Comparison of ENCODE assay signal across 8 cellular contexts in genomic region chr9:83622814-83623633, GRCh38. TPM values are rescaled to one million over a fixed set of nuclear protein-coding genes. Genes with fewer than 3 reads are reported as not detected.
DNase-seq lines count a peak whose midpoint lies in the region; ATAC-seq and TF ChIP-seq lines count a peak whose summit lies in the region.

Gene IDNK (plus strand): TSS chr9:83623143. CDS start chr9:83623172, 29 bp downstream.

- H2AFZ ChIP-seq in DND-41 (ENCODE audit: low read depth, low read length), result peak within 1 kb of the TSS; percentile 86

- H3K4me3 ChIP-seq in DND-41 (ENCODE audit: low read depth in 1 of 2, low read length in 2 of 2) (peak within 1 kb of the TSS; percentile 69 to 79), HUES64 (ENCODE audit: low read length) (peak within 1 kb of the TSS; percentile 81), SJSA1 (peak within 1 kb of the TSS; percentile 76), ovary (peak within 1 kb of the TSS; percentile 77), transverse colon (peak within 1 kb of the TSS; percentile 63 to 82 (median 76))

- TF ChIP-seq EP300 in ovary (IDR thresholded peaks at IDR 0.05) (no peak), transverse colon (IDR thresholded peaks at IDR 0.05; ENCODE audit: low read depth) (no peak)

- H3K27me3 ChIP-seq in DND-41 (ENCODE audit: insufficient read depth, low read length, poor library complexity), result no peaks in the 10 kb centered on the region
- no peaks in the 10 kb centered on the region for H3K27me3 ChIP-seq in HUES64 (ENCODE audit: insufficient read depth, low read length)
- H3K27me3 ChIP-seq in SJSA1 (replicated peaks), result no peaks in the 10 kb centered on the region
- no peaks in the 10 kb centered on the region for H3K27me3 ChIP-seq in ovary
- H3K27me3 ChIP-seq in transverse colon, result no peaks in the 10 kb centered on the region

- H3K4me2 ChIP-seq in DND-41 (ENCODE audit: insufficient read depth, low read length), result peak within 1 kb of the TSS; percentile 76

- in situ Hi-C loops in transverse colon (cut with MboI; ENCODE audit: low pct_ligation_motif_present in 1 of 4, low pct_unique_long_range_greater_than_20kb in 1 of 4, low sequenced_read_pairs in 3 of 4), result loop anchor here in 3 of 4 donors (10.0 to 25.0 kb wide), 3 partner anchors 289 to 689 kb away; partner anchors contain the start of gene KIF27 (in 2 of the 3)

- H3K4me1 Mint-ChIP-seq in activated naive CD4-positive, alpha-beta T cell treated with anti-CD3 and anti-CD28 coated beads, Interleukin-2, amount 50 U/mL, for 24 hours, result peaks cover 30% of the 10 kb centered on the region
- peaks cover 5% of the 10 kb centered on the region for H3K4me1 Mint-ChIP-seq in glutamatergic neuron (ENCODE audit: low read depth, unreplicated experiment)

- under 1% methylated on average over 89 of the region's 89 CpGs for WGBS in HUES64
- WGBS in ovary, 3 donors, result 0 to 1% (median 0%) methylated on average over 77 to 89 of the region's 89 CpGs
- 0 to 1% methylated on average over 1 to 42 of the region's 89 CpGs for WGBS in transverse colon (ENCODE audit: low coverage in 1 of 2), 2 donors

- no peaks in the 10 kb centered on the region; the same call in 1 of the 2 replicates for H3K79me2 ChIP-seq in DND-41 (ENCODE audit: insufficient read depth, low read length)

- H3K9ac ChIP-seq in DND-41 (ENCODE audit: low read depth, low read length) (peak within 1 kb of the TSS; percentile 93), HUES64 (ENCODE audit: low read depth, low read length) (peak within 1 kb of the TSS; percentile 73)

- H3K27ac Mint-ChIP-seq in activated naive CD4-positive, alpha-beta T cell treated with anti-CD3 and anti-CD28 coated beads, Interleukin-2, amount 50 U/mL, for 24 hours, result peak within 1 kb of the TSS; percentile 99
- H3K27ac Mint-ChIP-seq in glutamatergic neuron (ENCODE audit: unreplicated experiment), result peak within 1 kb of the TSS; percentile 98

- peak; percentile 73 for DNase-seq in DND-41
- DNase-seq in SJSA1 (ENCODE audit: low read depth in 1 of 2, low spot score in 2 of 2), result peak; percentile 59 to 68
- DNase-seq in glutamatergic neuron, result peak; percentile 82
- DNase-seq in ovary, result peak; percentile 64 to 77 (median 72)
- peak; percentile 79 for DNase-seq in transverse colon

- no peaks in the 10 kb centered on the region for H3K36me3 Mint-ChIP-seq in activated naive CD4-positive, alpha-beta T cell treated with anti-CD3 and anti-CD28 coated beads, Interleukin-2, amount 50 U/mL, for 24 hours
- H3K36me3 Mint-ChIP-seq in glutamatergic neuron (ENCODE audit: unreplicated experiment), result no peaks in the 10 kb centered on the region

- H3K9me3 Mint-ChIP-seq in activated naive CD4-positive, alpha-beta T cell treated with anti-CD3 and anti-CD28 coated beads, Interleukin-2, amount 50 U/mL, for 24 hours, result no peaks in the 10 kb centered on the region
- peaks cover 1% of the 10 kb centered on the region for H3K9me3 Mint-ChIP-seq in glutamatergic neuron (ENCODE audit: unreplicated experiment)

- H4K20me1 ChIP-seq in DND-41 (ENCODE audit: insufficient read depth, low read length), result no peaks in the 10 kb centered on the region

- no peaks in the 10 kb centered on the region for H3K27me3 Mint-ChIP-seq in activated naive CD4-positive, alpha-beta T cell treated with anti-CD3 and anti-CD28 coated beads, Interleukin-2, amount 50 U/mL, for 24 hours
- peaks cover 10% of the 10 kb centered on the region for H3K27me3 Mint-ChIP-seq in glutamatergic neuron (ENCODE audit: unreplicated experiment)

- no peak for TF ChIP-seq CTCF in DND-41 (IDR thresholded peaks at IDR 0.05; ENCODE audit: borderline replicate concordance, extremely low read depth, low read length, poor library complexity, severe bottlenecking)
- TF ChIP-seq CTCF in glutamatergic neuron (IDR thresholded peaks at IDR 0.05; ENCODE audit: partially characterized antibody, unreplicated experiment), result no peak
- no peak for TF ChIP-seq CTCF in ovary (IDR thresholded peaks at IDR 0.05)
- no peak for TF ChIP-seq CTCF in transverse colon (IDR thresholded peaks at IDR 0.05)

- H3K4me1 ChIP-seq in DND-41 (ENCODE audit: insufficient read depth, low read length), result peaks cover 17% of the 10 kb centered on the region
- H3K4me1 ChIP-seq in HUES64 (ENCODE audit: insufficient read depth, low read length), result peaks cover 10% of the 10 kb centered on the region; the same call in 1 of the 2 replicates
- peaks cover 11% of the 10 kb centered on the region for H3K4me1 ChIP-seq in SJSA1 (replicated peaks)
- no peaks in the 10 kb centered on the region for H3K4me1 ChIP-seq in ovary (ENCODE audit: insufficient read depth)
- peaks cover 0 to 28% (median 17%) of the 10 kb centered on the region in 4 donors for H3K4me1 ChIP-seq in transverse colon

- TF ChIP-seq POLR2A in ovary (IDR thresholded peaks at IDR 0.05) (no peak), transverse colon (IDR thresholded peaks at IDR 0.05) (peak; percentile 47)

- H3K9me3 ChIP-seq in DND-41 (ENCODE audit: insufficient read depth, low read length, severe bottlenecking), result no peaks in the 10 kb centered on the region
- no peaks in the 10 kb centered on the region for H3K9me3 ChIP-seq in HUES64 (ENCODE audit: insufficient read depth, low read depth, low read length)
- H3K9me3 ChIP-seq in SJSA1 (replicated peaks), result no peaks in the 10 kb centered on the region
- H3K9me3 ChIP-seq in ovary, result no peaks in the 10 kb centered on the region
- no peaks in the 10 kb centered on the region for H3K9me3 ChIP-seq in transverse colon

- peak; percentile 83 for ATAC-seq in DND-41 (ENCODE audit: insufficient read depth, low read depth)
- peak; percentile 86 for ATAC-seq in GM21515 (IDR thresholded peaks at IDR 0.05; ENCODE audit: unreplicated experiment)

- H3K36me3 ChIP-seq in DND-41 (ENCODE audit: insufficient read depth, low read length) (peaks cover 4% of the 10 kb centered on the region), HUES64 (ENCODE audit: insufficient read depth, low read length) (no peaks in the 10 kb centered on the region), SJSA1 (peaks cover 6% of the 10 kb centered on the region; the same call in 1 of the 2 replicates), ovary (no peaks in the 10 kb centered on the region), transverse colon (peaks cover 0 to 5% (median 0%) of the 10 kb centered on the region in 4 donors)

- H3K4me3 Mint-ChIP-seq in activated naive CD4-positive, alpha-beta T cell treated with anti-CD3 and anti-CD28 coated beads, Interleukin-2, amount 50 U/mL, for 24 hours, result peak within 1 kb of the TSS; percentile 91
- H3K4me3 Mint-ChIP-seq in glutamatergic neuron (ENCODE audit: unreplicated experiment), result peak within 1 kb of the TSS; percentile 92

- peak within 1 kb of the TSS; percentile 93 for H3K27ac ChIP-seq in DND-41 (ENCODE audit: low read length)
- H3K27ac ChIP-seq in HUES64 (ENCODE audit: low read depth, low read length), result peak within 1 kb of the TSS; percentile 7; the same call in 1 of the 2 replicates
- H3K27ac ChIP-seq in SJSA1, result peak within 1 kb of the TSS; percentile 60
- peak within 1 kb of the TSS; percentile 43 to 89 for H3K27ac ChIP-seq in ovary
- H3K27ac ChIP-seq in transverse colon, result peak within 1 kb of the TSS; percentile 90 to 94 (median 92)

- intact Hi-C loops in ovary (cut with DNase I) (loop anchor here in 1 of 4 donors (5.0 kb wide), 1 partner anchor 289 kb away; no protein-coding TSS in a partner anchor), transverse colon (cut with DNase I; ENCODE audit: low total_unique reads) (no loop called here)

RNA-seq across cellular contexts. Expression of gene IDNK, which starts in this region (rescaled TPM):
- 1.1 TPM for polyA plus RNA-seq in HUES64 (2013, experiment 1 of 2)
- polyA plus RNA-seq in HUES64 (2013, experiment 2 of 2), result 1.6 TPM
- total RNA-seq in SJSA1 (2014; rRNA removed; shearing (Covaris generic)), result 2.1 and 2.6 TPM in 2 replicates
- 2.8 TPM for total RNA-seq in glutamatergic neuron (ENCODE audit: unreplicated experiment)
- 1 to 10 TPM; 1.5 to 6.8 (median 5.5) TPM for total RNA-seq in ovary
- polyA plus RNA-seq in ovary, result 1 to 10 TPM; 4.9 to 9.0 TPM
- 10 to 100 TPM in 1 of 4 donors, 1 to 10 TPM in 1, not detected in 2; 4.6 to 18.7 TPM for total RNA-seq in transverse colon

Comparison
In these comparisons a context has a peak if more than half of its experiments do, and no peak if none do; other contexts are left out.
1. Peak in every context shown above with its lines: DNase-seq, ATAC-seq, H3K4me3 ChIP-seq and H3K27ac ChIP-seq.
2. H3K27ac ChIP-seq: peak in every context shown above with its lines; median percentile 93 in DND-41; 92 in transverse colon; 66 in ovary; 60 in SJSA1; 7 in HUES64.